In the genomic region with DNA sequence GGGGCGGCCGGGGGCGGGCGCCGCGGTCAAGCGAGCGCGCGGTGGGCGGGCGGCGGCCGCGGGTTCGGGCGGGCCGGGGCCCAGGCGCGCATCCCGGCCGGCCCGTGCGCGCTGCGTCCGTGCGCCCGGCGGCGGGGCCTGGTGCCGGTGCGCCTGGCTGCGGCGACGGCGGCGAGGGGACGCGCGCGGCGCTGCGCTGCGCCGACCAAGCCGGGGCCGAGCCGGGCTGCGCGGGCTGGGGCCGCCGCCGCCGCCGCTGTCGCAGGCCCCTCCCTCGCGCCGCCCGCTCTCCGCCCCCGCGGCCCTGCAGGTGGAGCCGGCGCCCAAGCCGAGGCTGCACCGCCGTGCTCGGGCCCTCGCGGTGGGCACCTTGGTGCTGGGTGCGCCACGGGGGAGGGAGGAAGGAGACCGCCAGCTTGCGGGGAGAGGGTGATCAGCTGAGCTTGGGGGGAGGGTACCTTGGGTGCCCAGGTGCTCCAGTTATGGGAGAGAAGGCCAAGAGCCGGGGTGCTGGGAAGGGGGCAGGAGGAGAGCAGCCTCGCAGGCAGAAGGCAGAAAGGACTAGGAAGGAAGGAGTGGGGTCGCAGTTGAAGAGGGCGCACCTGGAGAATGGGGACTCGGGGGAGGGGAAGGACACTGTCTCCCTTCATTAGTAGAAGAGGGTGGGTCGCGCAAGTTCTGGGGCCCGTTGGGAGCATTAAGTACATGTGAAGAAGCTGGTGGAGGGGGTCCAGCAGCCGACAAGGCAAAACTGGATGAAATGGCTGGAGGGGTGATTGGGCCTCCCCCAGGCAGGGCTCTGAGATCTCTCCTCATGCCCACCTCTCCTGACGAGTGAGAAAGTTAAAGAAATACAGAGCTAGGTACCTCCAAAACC, we compare ENCODE assay signal across 9 cellular contexts. TPM values are rescaled to one million over a fixed set of nuclear protein-coding genes. Genes with fewer than 3 reads are reported as not detected.
A peak's percentile ranks its signal among the peaks of the same experiment; 100 is the strongest.
DNase-seq lines count a peak whose midpoint lies in the region; ATAC-seq and TF ChIP-seq lines count a peak whose summit lies in the region.
"Had no signal": no experiment of that assay in that cellular context is flagged by ENCODE, and none has a peak within 500 bp of the region (broad histone marks: within the 10 kb centered on the region; RNA-seq: fewer than 3 reads in every experiment).

A gene (minus strand): TSS at position 228 of the 877 bp plus-strand sequence. CDS start 385 bp downstream, outside the sequence.

- no TSS peak for BruUV-seq in Panc1 (replicated peaks; lab: Mats Ljungman, UMichigan)

- H3K27me3 ChIP-seq in Panc1 (ENCODE audit: control insufficient read depth, insufficient read depth, low read length) (no peaks in the 10 kb centered on the region), heart right ventricle (peaks cover 4 to 87% (median 60%) of the 10 kb centered on the region in 7 donors), psoas muscle (ENCODE audit: insufficient read depth in 3 of 3, low read length in 2 of 3) (peaks cover 3 to 72% (median 29%) of the 10 kb centered on the region in 3 donors)

- ATAC-seq in Panc1 (peak; percentile 78), heart right ventricle (peak in 1 of 8 donors; percentile 16), psoas muscle (no peak), HG03097 (IDR thresholded peaks at IDR 0.05; ENCODE audit: low FRiP score, unreplicated experiment) (no peak)

- H3K27ac ChIP-seq in Panc1 (ENCODE audit: low read length) (peak within 1 kb of the TSS; percentile 69), heart right ventricle (no peak within 1 kb of the TSS), psoas muscle (no peak within 1 kb of the TSS)

- intact Hi-C loops in Panc1 (cut with micrococcal nuclease; ENCODE audit: unreplicated experiment), result no loop called here
- intact Hi-C loops in heart right ventricle (cut with DNase I), result no loop called here
- intact Hi-C loops in psoas muscle (cut with DNase I), result no loop called here

- WGBS in heart right ventricle, 2 donors, result 2 to 5% methylated on average over 32 to 80 of the region's 86 CpGs
- WGBS in psoas muscle, 3 donors, result 2 to 5% (median 4%) methylated on average over 18 to 85 of the region's 86 CpGs

- TF ChIP-seq CTCF in Panc1 (IDR thresholded peaks at IDR 0.05) (no peak), heart right ventricle (IDR thresholded peaks at IDR 0.05) (no peak), psoas muscle (IDR thresholded peaks at IDR 0.05) (no peak)

- H3K4me1 ChIP-seq in Panc1 (ENCODE audit: control insufficient read depth, insufficient read depth, low read length) (peaks cover 4% of the 10 kb centered on the region), heart right ventricle (peaks cover 0 to 15% (median 8%) of the 10 kb centered on the region in 9 donors), psoas muscle (no peaks in the 10 kb centered on the region)

- CTCF ChIA-PET in Panc1 (lab: Charles Lee), result interaction anchor here (0.6 kb wide), 1 partner anchor 9 kb away, joined by 9 read pairs; no protein-coding TSS in a partner anchor

- DNase-seq in NCI-H1417 (lab: John Stamatoyannopoulos, UW), result peak in 2 of 3 experiments; percentile 54 to 59
- DNase-seq in NCI-H1417 treated with DMSO at 0.1 percent for 48 hours (lab: John Stamatoyannopoulos, UW), result no peak
- DNase-seq in Panc1 (ENCODE audit: low read depth, low spot score), result no peak
- no peak for DNase-seq in heart right ventricle
- DNase-seq in psoas muscle, result no peak
- no peak for DNase-seq in NCI-H2081 treated with DMSO at 0.1 percent for 48 hours (lab: John Stamatoyannopoulos, UW)
- no peak for DNase-seq in NCI-H226
- DNase-seq: NCI-H510A had no signal

- H3K36me3 ChIP-seq in Panc1 (ENCODE audit: control insufficient read depth, insufficient read depth, low read length) (no peaks in the 10 kb centered on the region), heart right ventricle (no peaks in the 10 kb centered on the region), psoas muscle (ENCODE audit: insufficient read depth in 1 of 2, low read depth in 1 of 2) (no peaks in the 10 kb centered on the region)

- POLR2A ChIA-PET in Panc1 (lab: Charles Lee), result no interaction called here

- in situ Hi-C loops in Panc1 (cut with HindIII; ENCODE audit: low pct_unique_long_range_greater_than_20kb, low sequenced_read_pairs), result no loop called here

- H3K9me3 ChIP-seq in Panc1 (ENCODE audit: control insufficient read depth, insufficient read depth, low read depth, low read length) (no peaks in the 10 kb centered on the region), heart right ventricle (no peaks in the 10 kb centered on the region), psoas muscle (no peaks in the 10 kb centered on the region)

- H3K4me3 ChIP-seq in Panc1 (ENCODE audit: low read depth in 2 of 2, low read length in 2 of 2), result peak within 1 kb of the TSS; percentile 51 to 61
- H3K4me3 ChIP-seq in heart right ventricle, result peak within 1 kb of the TSS in 8 of 10 donors; percentile 38 to 55 (median 48)
- H3K4me3 ChIP-seq in psoas muscle, result peak within 1 kb of the TSS; percentile 63

RNA-seq across cellular contexts. Expression of the gene that starts here (rescaled TPM):
- total RNA-seq in Panc1 (2021; ENCODE audit: unreplicated experiment), result 26.7 TPM
- polyA plus RNA-seq in Panc1 (2012; ENCODE audit: insufficient read length), result 33.7 TPM
- 10 to 100 TPM in 1 of 10 donors, 1 to 10 TPM in 9; 2.3 to 10.6 (median 5.3) TPM for total RNA-seq in heart right ventricle
- polyA plus RNA-seq in heart right ventricle, result under 1 TPM; 0.14 to 0.66 TPM
- 1 to 10 TPM in 3 of 4 donors, under 1 TPM in 1; 0.62 to 2.1 (median 1.4) TPM for total RNA-seq in psoas muscle
- 1 to 10 TPM in 1 of 3 donors, under 1 TPM in 2; 0.08 to 3.2 (median 0.52) TPM for polyA plus RNA-seq in psoas muscle

Comparison
In these comparisons a context has a peak if more than half of its experiments do, and no peak if none do; other contexts are left out.
1. DNase-seq: peak in NCI-H1417 (2 of 3); none in NCI-H1417 treated with DMSO at 0.1 percent for 48 hours (single experiment), Panc1 (single experiment), heart right ventricle (0 of 2), psoas muscle (0 of 2), NCI-H2081 treated with DMSO at 0.1 percent for 48 hours (single experiment) and NCI-H226 (single experiment).
2. Peak in every context shown above with its lines, with median percentiles within 50 percentile points of each other: H3K4me3 ChIP-seq.